In genomic region chr4:1008840-1009646, GRCh38 we compare ENCODE assay signal across 1 cellular context.
A peak's percentile ranks its signal among the peaks of the same experiment; 100 is the strongest.
TF ChIP-seq lines count a peak whose summit lies in the region.

No MANE protein-coding gene starts in this region.

TF ChIP-seq in HepG2, 621 proteins besides CTCF, POLR2A, EP300 and RAD21 (continues in another document):
- TF ChIP-seq TARDBP (CRISPR knock-in tag; IDR thresholded peaks at IDR 0.05) = 0 out of 2 replicates have a peak, but pooled peaks have one; percentile 9
- TF ChIP-seq SP5 (CRISPR knock-in tag; IDR thresholded peaks at IDR 0.05; ENCODE audit: borderline replicate concordance, low read depth) = peak; percentile 18; the same call in 1 of the 2 replicates
- TF ChIP-seq MED13 (CRISPR knock-in tag; IDR thresholded peaks at IDR 0.05) = no peak
- TF ChIP-seq ZBTB7A (CRISPR knock-in tag; IDR thresholded peaks at IDR 0.05) = 0 out of 2 replicates have a peak, but pooled peaks have one; percentile 14
- TF ChIP-seq ZNF235 (CRISPR knock-in tag; IDR thresholded peaks at IDR 0.05; ENCODE audit: borderline replicate concordance) = no peak
- TF ChIP-seq ELF1 (CRISPR knock-in tag; IDR thresholded peaks at IDR 0.05) = no peak
- peak; percentile 59; the same call in 1 of the 2 replicates for TF ChIP-seq ZMAT3 (CRISPR knock-in tag; conservative IDR thresholded peaks at IDR 0.05)
- peak; percentile 50 for TF ChIP-seq SRSF1 (optimal IDR thresholded peaks at IDR 0.05; ENCODE audit: low read depth, low read length)
- TF ChIP-seq ZNF687 (CRISPR knock-in tag; IDR thresholded peaks at IDR 0.05) = peak; percentile 51
- TF ChIP-seq ZBTB26 (CRISPR knock-in tag; IDR thresholded peaks at IDR 0.05; ENCODE audit: borderline replicate concordance) = no peak
- TF ChIP-seq BCL6 (CRISPR knock-in tag; IDR thresholded peaks at IDR 0.05) = no peak
- no peak for TF ChIP-seq ZNF296 (CRISPR knock-in tag; conservative IDR thresholded peaks at IDR 0.05)
- 0 out of 2 replicates have a peak, but pooled peaks have one; percentile 42 for TF ChIP-seq ZIK1 (CRISPR knock-in tag; IDR thresholded peaks at IDR 0.05; ENCODE audit: borderline replicate concordance, low read depth)
- TF ChIP-seq TFDP2 (CRISPR knock-in tag; IDR thresholded peaks at IDR 0.05) = no peak
- TF ChIP-seq IRF9 (CRISPR knock-in tag; IDR thresholded peaks at IDR 0.05; ENCODE audit: borderline replicate concordance) = no peak
- no peak for TF ChIP-seq ZNF18 (CRISPR knock-in tag; IDR thresholded peaks at IDR 0.05; ENCODE audit: insufficient replicate concordance)
- no peak for TF ChIP-seq KMT2A (CRISPR knock-in tag; IDR thresholded peaks at IDR 0.05)
- peak; percentile 16; the same call in 1 of the 2 replicates for TF ChIP-seq NRL (CRISPR knock-in tag; IDR thresholded peaks at IDR 0.05; ENCODE audit: borderline replicate concordance)
- TF ChIP-seq SP2 (CRISPR knock-in tag; IDR thresholded peaks at IDR 0.05) = no peak
- TF ChIP-seq HNF1B (CRISPR knock-in tag; IDR thresholded peaks at IDR 0.05) = 0 out of 2 replicates have a peak, but pooled peaks have one; percentile 43
- TF ChIP-seq SAP130 (CRISPR knock-in tag; IDR thresholded peaks at IDR 0.05; ENCODE audit: low read depth) = 0 out of 2 replicates have a peak, but pooled peaks have one; percentile 9
- TF ChIP-seq ZFAT (CRISPR knock-in tag; conservative IDR thresholded peaks at IDR 0.05) = no peak
- no peak for TF ChIP-seq GABPA (IDR thresholded peaks at IDR 0.05; ENCODE audit: low read depth, low read length)
- no peak for TF ChIP-seq GABPA (CRISPR knock-in tag; IDR thresholded peaks at IDR 0.05; ENCODE audit: low read depth)
- TF ChIP-seq FOXO4 (CRISPR knock-in tag; conservative IDR thresholded peaks at IDR 0.05) = 0 out of 2 replicates have a peak, but pooled peaks have one; percentile 49
- no peak for TF ChIP-seq AFF4 (CRISPR knock-in tag; IDR thresholded peaks at IDR 0.05)
- no peak for TF ChIP-seq BORCS8-MEF2B (CRISPR knock-in tag; IDR thresholded peaks at IDR 0.05)
- no peak for TF ChIP-seq ZNF367 (CRISPR knock-in tag; IDR thresholded peaks at IDR 0.05; ENCODE audit: borderline replicate concordance)
- TF ChIP-seq ZUFSP (CRISPR knock-in tag; IDR thresholded peaks at IDR 0.05; ENCODE audit: borderline replicate concordance) = no peak
- no peak for TF ChIP-seq ASH2L (IDR thresholded peaks at IDR 0.05; ENCODE audit: insufficient read length, low read depth, low read length)
- TF ChIP-seq SMAD1 (CRISPR knock-in tag; IDR thresholded peaks at IDR 0.05; ENCODE audit: borderline replicate concordance, low read depth) = 0 out of 2 replicates have a peak, but pooled peaks have one; percentile 22
- no peak for TF ChIP-seq ZNF432 (CRISPR knock-in tag; IDR thresholded peaks at IDR 0.05; ENCODE audit: borderline replicate concordance)
- TF ChIP-seq MXD1 (CRISPR knock-in tag; IDR thresholded peaks at IDR 0.05) = peak; percentile 55; the same call in 1 of the 2 replicates
